In the genomic region with DNA sequence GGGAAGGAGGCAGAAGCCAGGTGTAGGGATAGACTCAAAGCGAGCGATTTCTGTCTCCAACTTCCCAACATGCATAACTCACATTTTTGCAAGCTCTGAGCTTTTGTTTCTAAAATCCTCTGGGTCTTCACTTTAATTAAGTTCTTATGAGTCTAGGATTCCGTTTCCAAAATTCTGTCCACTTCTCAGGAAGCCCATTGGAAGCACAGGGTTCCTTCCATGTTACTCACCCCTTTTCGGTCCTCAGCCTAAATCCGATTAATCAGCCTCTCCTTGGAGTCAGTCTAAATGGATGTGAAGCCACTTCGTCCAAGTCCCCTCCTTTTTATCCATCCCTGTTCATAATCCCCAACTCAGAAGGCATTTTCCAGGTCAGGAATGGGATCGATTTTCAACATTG, we compare ENCODE assay signal across 11 cellular contexts. TPM values are rescaled to one million over a fixed set of nuclear protein-coding genes. Genes with fewer than 3 reads are reported as not detected.
DNase-seq lines count a peak whose midpoint lies in the region; ATAC-seq and TF ChIP-seq lines count a peak whose summit lies in the region.
"Had no signal": no experiment of that assay in that cellular context is flagged by ENCODE, and none has a peak within 500 bp of the region (broad histone marks: within the 10 kb centered on the region; RNA-seq: fewer than 3 reads in every experiment).

No MANE protein-coding gene starts in this region.

- ATAC-seq in HG03457 (IDR thresholded peaks at IDR 0.05; ENCODE audit: unreplicated experiment) (no peak), HG03108 (IDR thresholded peaks at IDR 0.05; ENCODE audit: unreplicated experiment) (no peak), HG02870 (IDR thresholded peaks at IDR 0.05; ENCODE audit: unreplicated experiment) (no peak)

- peak overlapping the region; percentile 83 for H3K4me3 ChIP-seq in adipocyte (ENCODE audit: low read length)
- H3K4me3 ChIP-seq in mucosa of stomach (ENCODE audit: low read length) = no peak overlapping the region
- H3K4me3 ChIP-seq in testis = peak overlapping the region; percentile 70 to 76

- DNase-seq in adipocyte (ENCODE audit: low read depth) (no peak), epithelial cell of prostate (ENCODE audit: low read depth, low spot score) (no peak), testis (no peak)
- no peak for DNase-seq in T-helper 2 cell treated with Interferon-gamma antibody and Interleukin-4, amounts not matched to agents 5 μg/mL and 100 μg/mL, for 36 hours (ENCODE audit: low spot score)
- DNase-seq: activated T-cell treated with anti-CD3 and anti-CD28 coated beads, Interleukin-2, amount 50 U/mL, for 24 hours; Karpas-422; NCI-H2081 had no signal

- H3K27ac ChIP-seq in epithelial cell of prostate = peak overlapping the region; percentile 95
- peak overlapping the region; percentile 75 to 85 for H3K27ac ChIP-seq in testis

- intact Hi-C loops in testis (cut with DNase I; ENCODE audit: low total_unique reads) = no loop called here

- H3K36me3 Mint-ChIP-seq in T-helper 2 cell treated with Interferon-gamma antibody and Interleukin-4, amounts not matched to agents 5 μg/mL and 100 μg/mL, for 36 hours (ENCODE audit: low read depth) = peaks cover 11% of the 10 kb centered on the region

- H3K4me1 ChIP-seq in adipocyte (ENCODE audit: control insufficient read depth, insufficient read depth, low read length) (peaks cover 74% of the 10 kb centered on the region), mucosa of stomach (ENCODE audit: control insufficient read depth, insufficient read depth, low read length) (peaks cover 36% of the 10 kb centered on the region), testis (peaks cover 49% of the 10 kb centered on the region)

- H3K36me3 ChIP-seq in adipocyte (ENCODE audit: control insufficient read depth, insufficient read depth, low read length, severe bottlenecking) (peaks cover 20% of the 10 kb centered on the region), mucosa of stomach (ENCODE audit: control insufficient read depth, insufficient read depth, low read length) (no peaks in the 10 kb centered on the region), testis (ENCODE audit: low read depth, missing control alignments) (no peaks in the 10 kb centered on the region)

- H3K9me3 ChIP-seq in adipocyte (ENCODE audit: control insufficient read depth, low read length) (no peaks in the 10 kb centered on the region), mucosa of stomach (ENCODE audit: control insufficient read depth, low read length) (no peaks in the 10 kb centered on the region), testis (no peaks in the 10 kb centered on the region)

- no peak for TF ChIP-seq CTCF in testis (IDR thresholded peaks at IDR 0.05)

- no peaks in the 10 kb centered on the region for H3K27me3 ChIP-seq in adipocyte (replicated peaks; ENCODE audit: control insufficient read depth, insufficient read depth, low read length)
- H3K27me3 ChIP-seq in mucosa of stomach (ENCODE audit: control insufficient read depth, insufficient read depth, low read length) = no peaks in the 10 kb centered on the region
- no peaks in the 10 kb centered on the region for H3K27me3 ChIP-seq in testis

- peak overlapping the region; percentile 84 for H3K9ac ChIP-seq in adipocyte (ENCODE audit: low read length)
- peak overlapping the region; percentile 67 for H3K9ac ChIP-seq in mucosa of stomach (ENCODE audit: low read length)

- H3K27ac Mint-ChIP-seq in T-helper 2 cell treated with Interferon-gamma antibody and Interleukin-4, amounts not matched to agents 5 μg/mL and 100 μg/mL, for 36 hours = no peak overlapping the region
- H3K27ac Mint-ChIP-seq: activated T-cell treated with anti-CD3 and anti-CD28 coated beads, Interleukin-2, amount 50 U/mL, for 24 hours had no signal

- H3K4me3 Mint-ChIP-seq in T-helper 2 cell treated with Interferon-gamma antibody and Interleukin-4, amounts not matched to agents 5 μg/mL and 100 μg/mL, for 36 hours = no peak overlapping the region

- H3K27me3 Mint-ChIP-seq in T-helper 2 cell treated with Interferon-gamma antibody and Interleukin-4, amounts not matched to agents 5 μg/mL and 100 μg/mL, for 36 hours (ENCODE audit: low read depth) = peaks cover 10% of the 10 kb centered on the region

- H3K9me3 Mint-ChIP-seq in T-helper 2 cell treated with Interferon-gamma antibody and Interleukin-4, amounts not matched to agents 5 μg/mL and 100 μg/mL, for 36 hours = no peaks in the 10 kb centered on the region
- H3K9me3 Mint-ChIP-seq: activated T-cell treated with anti-CD3 and anti-CD28 coated beads, Interleukin-2, amount 50 U/mL, for 24 hours had no signal

- WGBS in testis, 2 donors = 61 to 84% methylated on average over 7 of the region's 7 CpGs

- peaks cover 10% of the 10 kb centered on the region for H3K4me1 Mint-ChIP-seq in T-helper 2 cell treated with Interferon-gamma antibody and Interleukin-4, amounts not matched to agents 5 μg/mL and 100 μg/mL, for 36 hours (ENCODE audit: low read depth)

- TF ChIP-seq POLR2A in testis (IDR thresholded peaks at IDR 0.05) = no peak

RNA-seq across cellular contexts. Expression of a gene that starts 1.4 kb away (rescaled TPM):
- total RNA-seq in testis = 100 to 1,000 TPM; 216 to 224 TPM
- polyA plus RNA-seq in testis (ENCODE audit: insufficient read depth, low read depth, low replicate concordance) = 119 TPM

RNA-seq across cellular contexts. Expression of a gene that starts 59.1 kb away (rescaled TPM):
- 10 to 100 TPM; 48.4 to 58.3 TPM for total RNA-seq in testis
- 43.5 TPM for polyA plus RNA-seq in testis (ENCODE audit: insufficient read depth, low read depth, low replicate concordance)
